ENCODE assay signal across 10 cellular contexts in genomic region chr16:1130382-1130781, GRCh38. TPM values are rescaled to one million over a fixed set of nuclear protein-coding genes. Genes with fewer than 3 reads are reported as not detected.
"Had no signal": no experiment of that assay in that cellular context is flagged by ENCODE, and none has a peak within 500 bp of the region (broad histone marks: within the 10 kb centered on the region; RNA-seq: fewer than 3 reads in every experiment).

No MANE protein-coding gene starts in this region.

- H3K4me3 ChIP-seq: GM23248, HAP-1 had no signal

- H2AFZ ChIP-seq: GM23248 had no signal

- H3K4me2 ChIP-seq: KMS-11 had no signal

- DNase-seq: GM23248, GOT3, H7, IMR-90, KBM-7 had no signal

- H3K36me3 ChIP-seq: HAP-1 had no signal

- FAIRE-seq: HTR-8/SVneo had no signal

- H3K9me3 ChIP-seq: HAP-1 had no signal

- H3K27ac ChIP-seq: GM23248, KMS-11 had no signal

- H3K9ac ChIP-seq: GM23248, KMS-11 had no signal

- H3K4me1 ChIP-seq: HAP-1 had no signal

- ATAC-seq: HCT116 had no signal

RNA-seq across cellular contexts. Expression of gene CACNA1H, which starts 22.5 kb away (rescaled TPM):
- polyA plus RNA-seq: GM23248 had no signal

RNA-seq across cellular contexts. Expression of gene C1QTNF8, which starts 34.3 kb away (rescaled TPM):
- total RNA-seq: GM23248, H4, H7, IMR-90 had no signal
- polyA plus RNA-seq: GM23248, IMR-90 had no signal

RNA-seq across cellular contexts. Expression of gene SSTR5, which starts 57.8 kb away (rescaled TPM):
- total RNA-seq: GM23248, H4, IMR-90 had no signal
- polyA plus RNA-seq: GM23248, IMR-90 had no signal
